Comparison of ENCODE assay signal across 1 cellular context in the genomic region with DNA sequence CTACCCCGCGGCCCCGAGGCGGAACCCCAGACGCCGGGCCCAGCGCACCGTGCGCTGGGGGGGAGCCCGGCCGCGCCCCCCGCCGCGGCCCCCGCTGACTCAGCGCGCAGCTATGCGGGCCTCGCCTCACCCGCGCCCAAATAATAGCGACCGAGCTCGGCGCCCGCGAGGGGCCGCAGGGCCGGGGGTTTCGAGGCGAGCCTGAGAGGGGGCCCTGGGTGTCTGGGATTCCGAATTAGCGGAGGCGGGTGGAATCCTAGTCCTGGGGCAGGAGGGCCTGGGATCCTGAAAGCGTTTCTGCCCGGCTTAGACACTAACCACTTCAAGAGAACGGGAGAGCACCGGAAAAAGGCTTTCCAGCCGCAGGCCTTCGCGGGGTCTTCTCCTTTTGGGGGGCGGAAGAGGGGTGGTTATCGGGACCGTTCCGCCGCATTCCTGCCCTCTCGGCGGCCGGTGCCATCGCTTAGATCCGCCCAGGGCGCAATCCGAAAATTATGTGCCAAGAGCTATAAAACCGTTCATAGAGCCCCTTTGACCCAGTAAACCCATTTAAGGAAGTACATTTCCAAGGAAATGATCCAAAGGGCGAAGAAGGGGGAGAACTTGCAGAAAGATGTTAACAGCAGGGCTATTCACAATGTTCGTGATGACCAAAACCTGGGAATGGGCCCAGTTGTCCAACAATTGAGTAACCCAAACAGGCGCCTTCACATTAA.
TF ChIP-seq lines count a peak whose summit lies in the region.

No MANE protein-coding gene starts in this region.

TF ChIP-seq in HepG2, 621 proteins besides CTCF, POLR2A, EP300 and RAD21 (continued from another document and continues in another):
- TF ChIP-seq, protein P1, sequence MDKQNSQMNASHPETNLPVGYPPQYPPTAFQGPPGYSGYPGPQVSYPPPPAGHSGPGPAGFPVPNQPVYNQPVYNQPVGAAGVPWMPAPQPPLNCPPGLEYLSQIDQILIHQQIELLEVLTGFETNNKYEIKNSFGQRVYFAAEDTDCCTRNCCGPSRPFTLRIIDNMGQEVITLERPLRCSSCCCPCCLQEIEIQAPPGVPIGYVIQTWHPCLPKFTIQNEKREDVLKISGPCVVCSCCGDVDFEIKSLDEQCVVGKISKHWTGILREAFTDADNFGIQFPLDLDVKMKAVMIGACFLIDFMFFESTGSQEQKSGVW (CRISPR knock-in tag; IDR thresholded peaks at IDR 0.05; ENCODE audit: borderline replicate concordance), result no peak
- no peak for TF ChIP-seq ZFP37 (CRISPR knock-in tag; IDR thresholded peaks at IDR 0.05; ENCODE audit: borderline replicate concordance)
- TF ChIP-seq THYN1 (CRISPR knock-in tag; IDR thresholded peaks at IDR 0.05; ENCODE audit: borderline replicate concordance, low read depth), result no peak
- no peak for TF ChIP-seq MTA3 (CRISPR knock-in tag; IDR thresholded peaks at IDR 0.05)
- no peak for TF ChIP-seq ZNF850 (CRISPR knock-in tag; conservative IDR thresholded peaks at IDR 0.05)
- TF ChIP-seq RARA (CRISPR knock-in tag; IDR thresholded peaks at IDR 0.05), result no peak
- TF ChIP-seq DNMT3B (CRISPR knock-in tag; conservative IDR thresholded peaks at IDR 0.05), result no peak
- TF ChIP-seq, protein P2, sequence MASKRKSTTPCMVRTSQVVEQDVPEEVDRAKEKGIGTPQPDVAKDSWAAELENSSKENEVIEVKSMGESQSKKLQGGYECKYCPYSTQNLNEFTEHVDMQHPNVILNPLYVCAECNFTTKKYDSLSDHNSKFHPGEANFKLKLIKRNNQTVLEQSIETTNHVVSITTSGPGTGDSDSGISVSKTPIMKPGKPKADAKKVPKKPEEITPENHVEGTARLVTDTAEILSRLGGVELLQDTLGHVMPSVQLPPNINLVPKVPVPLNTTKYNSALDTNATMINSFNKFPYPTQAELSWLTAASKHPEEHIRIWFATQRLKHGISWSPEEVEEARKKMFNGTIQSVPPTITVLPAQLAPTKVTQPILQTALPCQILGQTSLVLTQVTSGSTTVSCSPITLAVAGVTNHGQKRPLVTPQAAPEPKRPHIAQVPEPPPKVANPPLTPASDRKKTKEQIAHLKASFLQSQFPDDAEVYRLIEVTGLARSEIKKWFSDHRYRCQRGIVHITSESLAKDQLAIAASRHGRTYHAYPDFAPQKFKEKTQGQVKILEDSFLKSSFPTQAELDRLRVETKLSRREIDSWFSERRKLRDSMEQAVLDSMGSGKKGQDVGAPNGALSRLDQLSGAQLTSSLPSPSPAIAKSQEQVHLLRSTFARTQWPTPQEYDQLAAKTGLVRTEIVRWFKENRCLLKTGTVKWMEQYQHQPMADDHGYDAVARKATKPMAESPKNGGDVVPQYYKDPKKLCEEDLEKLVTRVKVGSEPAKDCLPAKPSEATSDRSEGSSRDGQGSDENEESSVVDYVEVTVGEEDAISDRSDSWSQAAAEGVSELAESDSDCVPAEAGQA (IDR thresholded peaks at IDR 0.05; ENCODE audit: low read depth), result peak; percentile 15; the same call in 1 of the 2 replicates
- TF ChIP-seq, protein P2 (CRISPR knock-in tag; IDR thresholded peaks at IDR 0.05; ENCODE audit: borderline replicate concordance), result no peak
- TF ChIP-seq MAFF (IDR thresholded peaks at IDR 0.05; ENCODE audit: low read depth, low read length), result no peak; the same call in 1 of the 2 replicates
- 0 out of 2 replicates have a peak, but pooled peaks have one; percentile 9 for TF ChIP-seq ONECUT2 (CRISPR knock-in tag; IDR thresholded peaks at IDR 0.05)
- TF ChIP-seq CCDC6 (CRISPR knock-in tag; IDR thresholded peaks at IDR 0.05), result no peak; the same call in 1 of the 2 replicates
- TF ChIP-seq, protein P3, sequence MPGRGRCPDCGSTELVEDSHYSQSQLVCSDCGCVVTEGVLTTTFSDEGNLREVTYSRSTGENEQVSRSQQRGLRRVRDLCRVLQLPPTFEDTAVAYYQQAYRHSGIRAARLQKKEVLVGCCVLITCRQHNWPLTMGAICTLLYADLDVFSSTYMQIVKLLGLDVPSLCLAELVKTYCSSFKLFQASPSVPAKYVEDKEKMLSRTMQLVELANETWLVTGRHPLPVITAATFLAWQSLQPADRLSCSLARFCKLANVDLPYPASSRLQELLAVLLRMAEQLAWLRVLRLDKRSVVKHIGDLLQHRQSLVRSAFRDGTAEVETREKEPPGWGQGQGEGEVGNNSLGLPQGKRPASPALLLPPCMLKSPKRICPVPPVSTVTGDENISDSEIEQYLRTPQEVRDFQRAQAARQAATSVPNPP (CRISPR knock-in tag; IDR thresholded peaks at IDR 0.05), result peak; percentile 70; the same call in 1 of the 2 replicates
- TF ChIP-seq SMAD1 (CRISPR knock-in tag; IDR thresholded peaks at IDR 0.05; ENCODE audit: borderline replicate concordance, low read depth), result no peak
- peak; percentile 96 for TF ChIP-seq AGO2 (optimal IDR thresholded peaks at IDR 0.05; ENCODE audit: low read depth, low read length)
- TF ChIP-seq HOXA3 (CRISPR knock-in tag; IDR thresholded peaks at IDR 0.05), result no peak; the same call in 1 of the 2 replicates
- peak; percentile 50 for TF ChIP-seq HNRNPK (IDR thresholded peaks at IDR 0.05; ENCODE audit: low read depth, low read length, poor library complexity, severe bottlenecking)
- TF ChIP-seq CENPX (CRISPR knock-in tag; IDR thresholded peaks at IDR 0.05), result no peak
- TF ChIP-seq FOXK2 (IDR thresholded peaks at IDR 0.05), result no peak
- TF ChIP-seq ZNF713 (CRISPR knock-in tag; IDR thresholded peaks at IDR 0.05), result 0 out of 2 replicates have a peak, but pooled peaks have one; percentile 22
- TF ChIP-seq SP5 (CRISPR knock-in tag; IDR thresholded peaks at IDR 0.05; ENCODE audit: borderline replicate concordance, low read depth), result no peak
- no peak for TF ChIP-seq PCBP2 (optimal IDR thresholded peaks at IDR 0.05; ENCODE audit: low read depth, low read length, poor library complexity, severe bottlenecking)
- TF ChIP-seq, protein P4, sequence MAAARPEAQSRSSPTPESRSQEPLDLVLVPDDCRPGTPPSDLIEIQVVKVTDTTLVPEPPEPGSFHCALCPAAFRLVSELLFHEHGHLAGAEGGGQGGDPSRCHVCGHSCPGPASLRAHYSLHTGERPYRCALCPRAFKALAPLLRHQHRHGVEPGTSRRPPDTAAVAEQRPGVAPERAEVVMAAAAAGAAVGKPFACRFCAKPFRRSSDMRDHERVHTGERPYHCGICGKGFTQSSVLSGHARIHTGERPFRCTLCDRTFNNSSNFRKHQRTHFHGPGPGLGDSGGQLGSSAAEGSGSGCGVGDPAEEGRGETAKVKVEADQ (CRISPR knock-in tag; IDR thresholded peaks at IDR 0.05; ENCODE audit: borderline replicate concordance), result peak; percentile 43; the same call in 1 of the 2 replicates
- TF ChIP-seq, protein P5, sequence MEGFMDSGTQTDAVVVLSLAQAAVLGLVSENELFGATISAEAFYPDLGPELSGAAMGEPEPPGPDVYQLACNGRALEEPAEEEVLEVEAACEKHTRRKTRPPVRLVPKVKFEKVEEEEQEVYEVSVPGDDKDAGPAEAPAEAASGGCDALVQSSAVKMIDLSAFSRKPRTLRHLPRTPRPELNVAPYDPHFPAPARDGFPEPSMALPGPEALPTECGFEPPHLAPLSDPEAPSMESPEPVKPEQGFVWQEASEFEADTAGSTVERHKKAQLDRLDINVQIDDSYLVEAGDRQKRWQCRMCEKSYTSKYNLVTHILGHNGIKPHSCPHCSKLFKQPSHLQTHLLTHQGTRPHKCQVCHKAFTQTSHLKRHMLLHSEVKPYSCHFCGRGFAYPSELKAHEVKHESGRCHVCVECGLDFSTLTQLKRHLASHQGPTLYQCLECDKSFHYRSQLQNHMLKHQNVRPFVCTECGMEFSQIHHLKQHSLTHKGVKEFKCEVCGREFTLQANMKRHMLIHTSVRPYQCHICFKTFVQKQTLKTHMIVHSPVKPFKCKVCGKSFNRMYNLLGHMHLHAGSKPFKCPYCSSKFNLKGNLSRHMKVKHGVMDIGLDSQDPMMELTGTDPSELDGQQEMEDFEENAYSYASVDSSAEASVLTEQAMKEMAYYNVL (CRISPR knock-in tag; IDR thresholded peaks at IDR 0.05; ENCODE audit: borderline replicate concordance), result no peak
- peak; percentile 79; the same call in 1 of the 2 replicates for TF ChIP-seq ZNF101 (CRISPR knock-in tag; IDR thresholded peaks at IDR 0.05; ENCODE audit: borderline replicate concordance, low read depth)
- TF ChIP-seq, protein P6, sequence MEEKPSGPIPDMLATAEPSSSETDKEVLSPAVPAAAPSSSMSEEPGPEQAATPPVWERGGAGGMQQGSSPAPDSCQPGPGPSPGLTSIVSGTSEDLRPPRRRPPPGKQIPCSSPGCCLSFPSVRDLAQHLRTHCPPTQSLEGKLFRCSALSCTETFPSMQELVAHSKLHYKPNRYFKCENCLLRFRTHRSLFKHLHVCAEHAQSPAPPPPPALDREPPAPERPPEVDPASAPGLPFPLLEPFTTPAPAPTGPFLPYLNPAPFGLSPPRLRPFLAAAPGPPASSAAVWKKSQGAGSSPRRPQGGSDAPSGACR (CRISPR knock-in tag; IDR thresholded peaks at IDR 0.05), result no peak
- TF ChIP-seq SRY (CRISPR knock-in tag; IDR thresholded peaks at IDR 0.05), result peak; percentile 82; the same call in 1 of the 2 replicates
- TF ChIP-seq ZBTB21 (CRISPR knock-in tag; IDR thresholded peaks at IDR 0.05), result no peak
- TF ChIP-seq ZKSCAN8 (CRISPR knock-in tag; IDR thresholded peaks at IDR 0.05; ENCODE audit: borderline replicate concordance), result no peak
- TF ChIP-seq ZNF7 (CRISPR knock-in tag; IDR thresholded peaks at IDR 0.05), result no peak
- no peak for TF ChIP-seq KDM6A (CRISPR knock-in tag; IDR thresholded peaks at IDR 0.05; ENCODE audit: low read depth)
- peak; percentile 70 for TF ChIP-seq NRL (CRISPR knock-in tag; IDR thresholded peaks at IDR 0.05; ENCODE audit: borderline replicate concordance)
- TF ChIP-seq ZNF138 (CRISPR knock-in tag; IDR thresholded peaks at IDR 0.05; ENCODE audit: low read depth), result no peak
- TF ChIP-seq ZNF75D (CRISPR knock-in tag; IDR thresholded peaks at IDR 0.05; ENCODE audit: borderline replicate concordance), result no peak
- TF ChIP-seq CREM (IDR thresholded peaks at IDR 0.05), result no peak
- TF ChIP-seq CREM (CRISPR knock-in tag; IDR thresholded peaks at IDR 0.05), result no peak
- TF ChIP-seq ISX (CRISPR knock-in tag; conservative IDR thresholded peaks at IDR 0.05), result no peak
- TF ChIP-seq, protein P7, sequence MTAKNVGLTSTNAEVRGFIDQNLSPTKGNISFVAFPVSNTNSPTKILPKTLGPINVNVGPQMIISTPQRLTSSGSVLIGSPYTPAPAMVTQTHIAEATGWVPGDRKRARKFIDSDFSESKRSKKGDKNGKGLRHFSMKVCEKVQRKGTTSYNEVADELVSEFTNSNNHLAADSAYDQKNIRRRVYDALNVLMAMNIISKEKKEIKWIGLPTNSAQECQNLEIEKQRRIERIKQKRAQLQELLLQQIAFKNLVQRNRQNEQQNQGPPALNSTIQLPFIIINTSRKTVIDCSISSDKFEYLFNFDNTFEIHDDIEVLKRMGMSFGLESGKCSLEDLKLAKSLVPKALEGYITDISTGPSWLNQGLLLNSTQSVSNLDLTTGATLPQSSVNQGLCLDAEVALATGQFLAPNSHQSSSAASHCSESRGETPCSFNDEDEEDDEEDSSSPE (CRISPR knock-in tag; IDR thresholded peaks at IDR 0.05), result peak; percentile 12; the same call in 1 of the 2 replicates
- TF ChIP-seq FOXA3 (CRISPR knock-in tag; IDR thresholded peaks at IDR 0.05), result peak; percentile 6; the same call in 1 of the 2 replicates
- TF ChIP-seq ZNF543 (CRISPR knock-in tag; IDR thresholded peaks at IDR 0.05), result peak; percentile 66; the same call in 1 of the 2 replicates
- TF ChIP-seq SIN3A (IDR thresholded peaks at IDR 0.05; ENCODE audit: borderline replicate concordance, low read depth, low read length), result 0 out of 2 replicates have a peak, but pooled peaks have one; percentile 6
- peak; percentile 66; the same call in 1 of the 2 replicates for TF ChIP-seq SP4 (CRISPR knock-in tag; IDR thresholded peaks at IDR 0.05)
- no peak for TF ChIP-seq RFX1 (IDR thresholded peaks at IDR 0.05)
- 0 out of 2 replicates have a peak, but pooled peaks have one; percentile 6 for TF ChIP-seq MIXL1 (CRISPR knock-in tag; IDR thresholded peaks at IDR 0.05)
- TF ChIP-seq, protein P8, sequence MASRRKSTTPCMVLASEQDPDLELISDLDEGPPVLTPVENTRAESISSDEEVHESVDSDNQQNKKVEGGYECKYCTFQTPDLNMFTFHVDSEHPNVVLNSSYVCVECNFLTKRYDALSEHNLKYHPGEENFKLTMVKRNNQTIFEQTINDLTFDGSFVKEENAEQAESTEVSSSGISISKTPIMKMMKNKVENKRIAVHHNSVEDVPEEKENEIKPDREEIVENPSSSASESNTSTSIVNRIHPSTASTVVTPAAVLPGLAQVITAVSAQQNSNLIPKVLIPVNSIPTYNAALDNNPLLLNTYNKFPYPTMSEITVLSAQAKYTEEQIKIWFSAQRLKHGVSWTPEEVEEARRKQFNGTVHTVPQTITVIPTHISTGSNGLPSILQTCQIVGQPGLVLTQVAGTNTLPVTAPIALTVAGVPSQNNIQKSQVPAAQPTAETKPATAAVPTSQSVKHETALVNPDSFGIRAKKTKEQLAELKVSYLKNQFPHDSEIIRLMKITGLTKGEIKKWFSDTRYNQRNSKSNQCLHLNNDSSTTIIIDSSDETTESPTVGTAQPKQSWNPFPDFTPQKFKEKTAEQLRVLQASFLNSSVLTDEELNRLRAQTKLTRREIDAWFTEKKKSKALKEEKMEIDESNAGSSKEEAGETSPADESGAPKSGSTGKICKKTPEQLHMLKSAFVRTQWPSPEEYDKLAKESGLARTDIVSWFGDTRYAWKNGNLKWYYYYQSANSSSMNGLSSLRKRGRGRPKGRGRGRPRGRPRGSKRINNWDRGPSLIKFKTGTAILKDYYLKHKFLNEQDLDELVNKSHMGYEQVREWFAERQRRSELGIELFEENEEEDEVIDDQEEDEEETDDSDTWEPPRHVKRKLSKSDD (CRISPR knock-in tag; IDR thresholded peaks at IDR 0.05; ENCODE audit: low read depth), result no peak
